ENCODE assay signal across 22 cellular contexts in genomic region chr2:238415893-238416292, GRCh38.
"Had no signal": no experiment of that assay in that cellular context is flagged by ENCODE, and none has a peak within 500 bp of the region (broad histone marks: within the 10 kb centered on the region; RNA-seq: fewer than 3 reads in every experiment).

No MANE protein-coding gene starts in this region.

- H3K4me3 ChIP-seq: SJCRH30 had no signal

- ATAC-seq: Panc1, PC-3, Right ventricle myocardium inferior, SK-N-SH treated with all-trans-retinoic acid at 6 μM for 48 hours had no signal

- H3K36me3 ChIP-seq: SJCRH30 had no signal

- DNase-seq: IMR-90, Kasumi-1, MV-4-11, NCI-H1092, NCI-H1105 treated with DMSO at 0.1 percent for 48 hours, NCI-H1417 treated with DMSO at 0.1 percent for 48 hours, NCI-H146, NCI-H1694 treated with DMSO at 0.1 percent for 48 hours, NCI-H1930, NCI-H2081, NCI-H2171 treated with DMSO at 0.1 percent for 48 hours, NCI-H345, NCI-H524 treated with DMSO at 0.1 percent for 48 hours, NCI-H69, NCI-H774, PC-3, SHP77 treated with DMSO at 0.1 percent for 48 hours, SJCRH30 had no signal

- H3K9ac ChIP-seq: KMS-11 had no signal

- H3K27me3 ChIP-seq: SJCRH30 had no signal

- H3K27ac ChIP-seq: SJCRH30 had no signal
